Comparison of ENCODE assay signal across 9 cellular contexts in genomic region chr5:142655339-142656267, GRCh38. TPM values are rescaled to one million over a fixed set of nuclear protein-coding genes. Genes with fewer than 3 reads are reported as not detected.
DNase-seq lines count a peak whose midpoint lies in the region; ATAC-seq and TF ChIP-seq lines count a peak whose summit lies in the region.
"Had no signal": no experiment of that assay in that cellular context is flagged by ENCODE, and none has a peak within 500 bp of the region (broad histone marks: within the 10 kb centered on the region; RNA-seq: fewer than 3 reads in every experiment).

No MANE protein-coding gene starts in this region.

- peak; percentile 59 for DNase-seq in GM06990 (ENCODE audit: extremely low read depth, insufficient read length)
- peak; percentile 34 for DNase-seq in NCI-H226
- peak; percentile 86 for DNase-seq in activated CD4-positive, alpha-beta T cell treated with anti-CD3 and anti-CD28 coated beads for 36 hours
- peak; percentile 40 to 86 for DNase-seq in cerebellar nuclear complex (lab: John Stamatoyannopoulos, UW)
- peak; percentile 74 for DNase-seq in stimulated activated CD4-positive, alpha-beta T cell treated with anti-CD3 and anti-CD28 coated beads, Interleukin-4, amount 100 ng/mL, for 24 hours

- H3K27ac ChIP-seq in layer of hippocampus (ENCODE audit: low read depth, low read length), result peak overlapping the region; percentile 80

- H3K27me3 Mint-ChIP-seq in activated CD4-positive, alpha-beta T cell treated with anti-CD3 and anti-CD28 coated beads for 36 hours, result peaks cover 2% of the 10 kb centered on the region

- no peaks in the 10 kb centered on the region for H3K36me3 ChIP-seq in GM06990 (ENCODE audit: control insufficient read depth, insufficient read depth, low read length)

- CTCF ChIA-PET in activated CD4-positive, alpha-beta T cell treated with anti-CD3 and anti-CD28 coated beads for 36 hours (lab: Charles Lee), result interaction anchor here (0.6 to 3.8 kb wide), 59 partner anchors 10 to 1012 kb away, joined by 3 to 80 read pairs (median 4); partner anchors contain the start of gene ARHGAP26

- intact Hi-C loops in activated CD4-positive, alpha-beta T cell treated with anti-CD3 and anti-CD28 coated beads for 36 hours (cut with DNase I, micrococcal nuclease), result loop anchor here (1.0 to 5.0 kb wide), 5 partner anchors 44 to 233 kb away; no protein-coding TSS in a partner anchor

- H3K4me3 Mint-ChIP-seq in activated CD4-positive, alpha-beta T cell treated with anti-CD3 and anti-CD28 coated beads for 36 hours, result no peak overlapping the region

- H3K27me3 ChIP-seq in GM06990 (replicated peaks; ENCODE audit: control insufficient read depth, insufficient read depth, low read length), result peaks cover 3% of the 10 kb centered on the region
- H3K27me3 ChIP-seq in layer of hippocampus (ENCODE audit: control insufficient read depth, insufficient read depth, low read length), result no peaks in the 10 kb centered on the region

- H3K27ac Mint-ChIP-seq in activated CD4-positive, alpha-beta T cell treated with anti-CD3 and anti-CD28 coated beads for 36 hours, result no peak overlapping the region

- peak; percentile 99 for TF ChIP-seq CTCF in GM06990 (IDR thresholded peaks at IDR 0.05; ENCODE audit: insufficient read depth, low read length, poor library complexity, severe bottlenecking)

- POLR2A ChIA-PET in activated CD4-positive, alpha-beta T cell treated with anti-CD3 and anti-CD28 coated beads for 36 hours (lab: Charles Lee), result interaction anchor here (0.7 to 1.1 kb wide), 2 partner anchors 11 to 58 kb away, joined by 3 to 4 read pairs; no protein-coding TSS in a partner anchor

- no peaks in the 10 kb centered on the region for H3K9me3 Mint-ChIP-seq in activated CD4-positive, alpha-beta T cell treated with anti-CD3 and anti-CD28 coated beads for 36 hours (ENCODE audit: low read depth)

- H3K36me3 Mint-ChIP-seq in activated CD4-positive, alpha-beta T cell treated with anti-CD3 and anti-CD28 coated beads for 36 hours (ENCODE audit: low read depth), result no peaks in the 10 kb centered on the region

- peaks cover 4% of the 10 kb centered on the region for H3K4me1 Mint-ChIP-seq in activated CD4-positive, alpha-beta T cell treated with anti-CD3 and anti-CD28 coated beads for 36 hours

- no peak overlapping the region for H3K4me3 ChIP-seq in GM06990 (replicated peaks; ENCODE audit: low read depth, low read length)

- peak; percentile 52 for ATAC-seq in HG02938 (IDR thresholded peaks at IDR 0.05; ENCODE audit: unreplicated experiment)
- peak; percentile 97 for ATAC-seq in activated CD4-positive, alpha-beta T cell treated with anti-CD3 and anti-CD28 coated beads for 36 hours
- ATAC-seq in HG02970 (IDR thresholded peaks at IDR 0.05; ENCODE audit: low FRiP score, unreplicated experiment), result no peak

RNA-seq across cellular contexts. Expression of gene FGF1, which starts 30.3 kb away (rescaled TPM):
- not detected for total RNA-seq in activated CD4-positive, alpha-beta T cell treated with anti-CD3 and anti-CD28 coated beads for 36 hours
- total RNA-seq: mononuclear cell had no signal

Comparison
In these comparisons a context has a peak if more than half of its experiments do, and no peak if none do; other contexts are left out.
1. DNase-seq: peak in every context shown above with its lines; median percentile 86 in activated CD4-positive, alpha-beta T cell treated with anti-CD3 and anti-CD28 coated beads for 36 hours; 74 in stimulated activated CD4-positive, alpha-beta T cell treated with anti-CD3 and anti-CD28 coated beads, Interleukin-4, amount 100 ng/mL, for 24 hours; 63 in cerebellar nuclear complex; 59 in GM06990; 34 in NCI-H226.